ENCODE assay signal across 1 cellular context in the genomic region with DNA sequence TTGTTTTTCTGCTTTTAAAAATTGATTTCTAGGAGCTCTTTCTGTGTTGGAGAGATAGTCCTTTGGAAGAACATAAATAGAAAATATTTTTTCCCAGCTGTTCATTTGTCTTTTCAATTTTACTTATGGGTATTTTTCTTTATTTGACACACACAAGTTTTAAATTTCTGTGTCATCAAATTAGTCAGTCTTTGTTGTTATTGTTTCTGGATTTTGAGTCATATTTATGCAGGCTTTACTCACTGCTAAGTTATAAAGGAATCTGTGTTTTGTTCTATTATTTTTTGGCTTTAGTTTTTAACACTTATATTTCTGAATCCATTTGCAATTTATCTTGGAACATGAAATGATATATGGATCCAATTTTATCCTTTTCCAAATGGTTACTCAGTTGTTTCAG.
TF ChIP-seq lines count a peak whose summit lies in the region.

No MANE protein-coding gene starts in this region.

TF ChIP-seq in endothelial cell of umbilical vein, 7 proteins besides CTCF, POLR2A, EP300 and RAD21 (continued from another document):
- no peak for TF ChIP-seq EZH2 (IDR thresholded peaks at IDR 0.05; ENCODE audit: borderline replicate concordance, low read depth, low read length, severe bottlenecking)
